17 cellular contexts compared by ENCODE assay signal in the genomic region with DNA sequence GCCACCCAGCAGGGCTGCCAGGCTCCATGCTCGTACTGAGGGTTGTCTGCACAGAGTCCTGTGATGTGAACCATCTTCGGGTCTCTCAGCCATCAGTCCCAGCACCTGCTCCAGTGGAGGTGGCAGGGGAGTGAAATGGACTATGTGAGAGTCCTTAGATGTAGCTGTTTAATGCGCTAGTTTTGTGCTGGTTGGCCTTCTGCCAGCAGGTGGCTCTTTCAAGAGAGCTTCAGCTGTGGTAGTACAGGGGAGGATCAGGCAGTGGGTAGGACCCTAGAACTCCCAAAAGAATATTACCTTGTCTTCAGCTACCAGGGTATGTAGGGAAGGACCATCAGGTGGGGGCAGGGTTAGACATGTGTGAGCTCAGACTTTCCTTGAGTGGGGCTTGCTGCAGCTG.
DNase-seq lines count a peak whose midpoint lies in the region; ATAC-seq and TF ChIP-seq lines count a peak whose summit lies in the region.
"Had no signal": no experiment of that assay in that cellular context is flagged by ENCODE, and none has a peak within 500 bp of the region (broad histone marks: within the 10 kb centered on the region; RNA-seq: fewer than 3 reads in every experiment).

No MANE protein-coding gene starts in this region.

- H3K4me3 Mint-ChIP-seq in WTC11: no peak overlapping the region
- H3K4me3 Mint-ChIP-seq: B cell; CD4-positive, alpha-beta memory T cell; T-helper 1 cell treated with Interleukin-12 subunit alpha and Interleukin-12 subunit beta and Interleukin-4 antibody, amounts not matched to agents 30 μg/mL and 1 μg/mL, for 36 hours had no signal

- H3K9me3 Mint-ChIP-seq in WTC11: peaks cover 5% of the 10 kb centered on the region

- H3K27ac Mint-ChIP-seq in WTC11: no peak overlapping the region
- H3K27ac Mint-ChIP-seq: B cell; CD4-positive, alpha-beta memory T cell; T-helper 1 cell treated with Interleukin-12 subunit alpha and Interleukin-12 subunit beta and Interleukin-4 antibody, amounts not matched to agents 30 μg/mL and 1 μg/mL, for 36 hours had no signal

- TF ChIP-seq CTCF in WTC11 (IDR thresholded peaks at IDR 0.05): no peak

- POLR2A ChIA-PET in WTC11 (lab: Charles Lee): no interaction called here

- DNase-seq in DMS 273 (lab: John Stamatoyannopoulos, UW; ENCODE audit: unreplicated experiment) (peak; percentile 16), DMS 273 treated with DMSO at 0.1 percent for 48 hours (lab: John Stamatoyannopoulos, UW) (no peak), COLO668 (lab: John Stamatoyannopoulos, UW; ENCODE audit: unreplicated experiment) (peak; percentile 13), NCI-H2029 (lab: John Stamatoyannopoulos, UW) (peak; percentile 16), WTC11 (ENCODE audit: low spot score) (peak; percentile 11), NCI-H2227 (lab: John Stamatoyannopoulos, UW; ENCODE audit: unreplicated experiment) (no peak), DMS79 (lab: John Stamatoyannopoulos, UW) (no peak)
- DNase-seq: CD4-positive, alpha-beta memory T cell; Karpas-422; MG63; NCI-H1930; NCI-H2227 treated with DMSO at 0.1 percent for 48 hours; Peyer's patch; SIG-M5 had no signal

- H3K4me1 Mint-ChIP-seq in WTC11: peaks cover 22% of the 10 kb centered on the region
- H3K4me1 Mint-ChIP-seq: B cell; CD4-positive, alpha-beta memory T cell had no signal

- H3K27me3 Mint-ChIP-seq in WTC11 (ENCODE audit: low read depth): no peaks in the 10 kb centered on the region; the same call in 1 of the 2 replicates
- H3K27me3 Mint-ChIP-seq: B cell; CD4-positive, alpha-beta memory T cell had no signal

- ATAC-seq in WTC11 (peak; percentile 82), HG02642 (IDR thresholded peaks at IDR 0.05; ENCODE audit: poor library complexity, unreplicated experiment) (no peak)

- peaks cover 5% of the 10 kb centered on the region; the same call in 1 of the 2 replicates for H3K36me3 Mint-ChIP-seq in WTC11
- H3K36me3 Mint-ChIP-seq: CD4-positive, alpha-beta memory T cell had no signal

- CTCF ChIA-PET in WTC11 (lab: Charles Lee): interaction anchor here (1.1 kb wide), 2 partner anchors 8 to 107 kb away, joined by 3 to 5 read pairs; no protein-coding TSS in a partner anchor

TF ChIP-seq in WTC11, 78 proteins besides CTCF, POLR2A, EP300 and RAD21 (continues in another document):
- TF ChIP-seq RORB (CRISPR knock-in tag; IDR thresholded peaks at IDR 0.05) (no peak), ZNF281 (CRISPR knock-in tag; IDR thresholded peaks at IDR 0.05) (no peak), SMAD3 (CRISPR knock-in tag; IDR thresholded peaks at IDR 0.05; ENCODE audit: borderline replicate concordance) (no peak), ATF2 (CRISPR knock-in tag; IDR thresholded peaks at IDR 0.05; ENCODE audit: borderline replicate concordance, low read depth) (no peak), FOXJ3 (CRISPR knock-in tag; IDR thresholded peaks at IDR 0.05; ENCODE audit: borderline replicate concordance) (no peak), ZNF423 (CRISPR knock-in tag; IDR thresholded peaks at IDR 0.05) (no peak), TCF7 (CRISPR knock-in tag; IDR thresholded peaks at IDR 0.05; ENCODE audit: low read depth) (no peak), EMX1 (CRISPR knock-in tag; IDR thresholded peaks at IDR 0.05) (no peak), GABPB1 (CRISPR knock-in tag; IDR thresholded peaks at IDR 0.05) (no peak)
- TF ChIP-seq, protein P1, sequence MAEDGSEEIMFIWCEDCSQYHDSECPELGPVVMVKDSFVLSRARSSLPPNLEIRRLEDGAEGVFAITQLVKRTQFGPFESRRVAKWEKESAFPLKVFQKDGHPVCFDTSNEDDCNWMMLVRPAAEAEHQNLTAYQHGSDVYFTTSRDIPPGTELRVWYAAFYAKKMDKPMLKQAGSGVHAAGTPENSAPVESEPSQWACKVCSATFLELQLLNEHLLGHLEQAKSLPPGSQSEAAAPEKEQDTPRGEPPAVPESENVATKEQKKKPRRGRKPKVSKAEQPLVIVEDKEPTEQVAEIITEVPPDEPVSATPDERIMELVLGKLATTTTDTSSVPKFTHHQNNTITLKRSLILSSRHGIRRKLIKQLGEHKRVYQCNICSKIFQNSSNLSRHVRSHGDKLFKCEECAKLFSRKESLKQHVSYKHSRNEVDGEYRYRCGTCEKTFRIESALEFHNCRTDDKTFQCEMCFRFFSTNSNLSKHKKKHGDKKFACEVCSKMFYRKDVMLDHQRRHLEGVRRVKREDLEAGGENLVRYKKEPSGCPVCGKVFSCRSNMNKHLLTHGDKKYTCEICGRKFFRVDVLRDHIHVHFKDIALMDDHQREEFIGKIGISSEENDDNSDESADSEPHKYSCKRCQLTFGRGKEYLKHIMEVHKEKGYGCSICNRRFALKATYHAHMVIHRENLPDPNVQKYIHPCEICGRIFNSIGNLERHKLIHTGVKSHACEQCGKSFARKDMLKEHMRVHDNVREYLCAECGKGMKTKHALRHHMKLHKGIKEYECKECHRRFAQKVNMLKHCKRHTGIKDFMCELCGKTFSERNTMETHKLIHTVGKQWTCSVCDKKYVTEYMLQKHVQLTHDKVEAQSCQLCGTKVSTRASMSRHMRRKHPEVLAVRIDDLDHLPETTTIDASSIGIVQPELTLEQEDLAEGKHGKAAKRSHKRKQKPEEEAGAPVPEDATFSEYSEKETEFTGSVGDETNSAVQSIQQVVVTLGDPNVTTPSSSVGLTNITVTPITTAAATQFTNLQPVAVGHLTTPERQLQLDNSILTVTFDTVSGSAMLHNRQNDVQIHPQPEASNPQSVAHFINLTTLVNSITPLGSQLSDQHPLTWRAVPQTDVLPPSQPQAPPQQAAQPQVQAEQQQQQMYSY (CRISPR knock-in tag; IDR thresholded peaks at IDR 0.05): no peak
- TF ChIP-seq, protein P2, sequence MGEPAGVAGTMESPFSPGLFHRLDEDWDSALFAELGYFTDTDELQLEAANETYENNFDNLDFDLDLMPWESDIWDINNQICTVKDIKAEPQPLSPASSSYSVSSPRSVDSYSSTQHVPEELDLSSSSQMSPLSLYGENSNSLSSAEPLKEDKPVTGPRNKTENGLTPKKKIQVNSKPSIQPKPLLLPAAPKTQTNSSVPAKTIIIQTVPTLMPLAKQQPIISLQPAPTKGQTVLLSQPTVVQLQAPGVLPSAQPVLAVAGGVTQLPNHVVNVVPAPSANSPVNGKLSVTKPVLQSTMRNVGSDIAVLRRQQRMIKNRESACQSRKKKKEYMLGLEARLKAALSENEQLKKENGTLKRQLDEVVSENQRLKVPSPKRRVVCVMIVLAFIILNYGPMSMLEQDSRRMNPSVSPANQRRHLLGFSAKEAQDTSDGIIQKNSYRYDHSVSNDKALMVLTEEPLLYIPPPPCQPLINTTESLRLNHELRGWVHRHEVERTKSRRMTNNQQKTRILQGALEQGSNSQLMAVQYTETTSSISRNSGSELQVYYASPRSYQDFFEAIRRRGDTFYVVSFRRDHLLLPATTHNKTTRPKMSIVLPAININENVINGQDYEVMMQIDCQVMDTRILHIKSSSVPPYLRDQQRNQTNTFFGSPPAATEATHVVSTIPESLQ (CRISPR knock-in tag; IDR thresholded peaks at IDR 0.05): no peak
- TF ChIP-seq, protein P3, sequence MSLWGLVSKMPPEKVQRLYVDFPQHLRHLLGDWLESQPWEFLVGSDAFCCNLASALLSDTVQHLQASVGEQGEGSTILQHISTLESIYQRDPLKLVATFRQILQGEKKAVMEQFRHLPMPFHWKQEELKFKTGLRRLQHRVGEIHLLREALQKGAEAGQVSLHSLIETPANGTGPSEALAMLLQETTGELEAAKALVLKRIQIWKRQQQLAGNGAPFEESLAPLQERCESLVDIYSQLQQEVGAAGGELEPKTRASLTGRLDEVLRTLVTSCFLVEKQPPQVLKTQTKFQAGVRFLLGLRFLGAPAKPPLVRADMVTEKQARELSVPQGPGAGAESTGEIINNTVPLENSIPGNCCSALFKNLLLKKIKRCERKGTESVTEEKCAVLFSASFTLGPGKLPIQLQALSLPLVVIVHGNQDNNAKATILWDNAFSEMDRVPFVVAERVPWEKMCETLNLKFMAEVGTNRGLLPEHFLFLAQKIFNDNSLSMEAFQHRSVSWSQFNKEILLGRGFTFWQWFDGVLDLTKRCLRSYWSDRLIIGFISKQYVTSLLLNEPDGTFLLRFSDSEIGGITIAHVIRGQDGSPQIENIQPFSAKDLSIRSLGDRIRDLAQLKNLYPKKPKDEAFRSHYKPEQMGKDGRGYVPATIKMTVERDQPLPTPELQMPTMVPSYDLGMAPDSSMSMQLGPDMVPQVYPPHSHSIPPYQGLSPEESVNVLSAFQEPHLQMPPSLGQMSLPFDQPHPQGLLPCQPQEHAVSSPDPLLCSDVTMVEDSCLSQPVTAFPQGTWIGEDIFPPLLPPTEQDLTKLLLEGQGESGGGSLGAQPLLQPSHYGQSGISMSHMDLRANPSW (CRISPR knock-in tag; conservative IDR thresholded peaks at IDR 0.05; ENCODE audit: low read depth): no peak

Comparison
In these comparisons a context has a peak if more than half of its experiments do, and no peak if none do; other contexts are left out.
1. DNase-seq: peak in DMS 273 (single experiment), COLO668 (single experiment), NCI-H2029 (single experiment) and WTC11 (single experiment); none in DMS 273 treated with DMSO at 0.1 percent for 48 hours (single experiment), NCI-H2227 (single experiment) and DMS79 (single experiment).